ENCODE assay signal across 8 cellular contexts in the genomic region with DNA sequence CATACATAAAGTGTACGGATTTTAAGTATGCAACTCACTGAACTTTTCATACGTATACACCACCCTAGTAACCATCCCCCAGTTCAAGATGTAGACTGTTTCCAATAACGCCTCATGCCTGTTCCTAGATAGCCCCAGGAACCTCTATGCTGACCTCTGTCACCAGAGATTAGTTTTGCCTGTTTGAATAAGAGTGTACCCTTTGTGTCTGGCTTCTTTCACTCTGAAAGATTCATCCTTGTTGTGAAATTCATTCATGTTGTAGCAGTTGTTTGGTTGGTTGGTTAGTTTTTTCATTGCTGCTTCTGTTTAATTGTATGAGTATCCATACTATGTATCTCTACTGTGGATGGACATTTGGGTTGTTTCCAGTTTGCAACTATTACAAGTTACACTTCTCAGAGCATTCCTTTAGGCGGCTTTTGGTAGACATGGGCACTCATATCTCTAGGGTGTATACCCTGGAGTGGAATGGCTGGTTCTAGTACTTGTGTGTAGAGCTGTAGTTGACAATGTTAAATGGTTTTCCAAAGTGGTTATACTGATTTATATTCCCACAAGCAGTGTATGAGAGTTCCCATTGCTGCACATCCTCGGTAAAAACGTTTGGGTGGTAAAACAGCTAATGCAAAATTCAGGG.
DNase-seq lines count a peak whose midpoint lies in the region; TF ChIP-seq lines count a peak whose summit lies in the region.

No MANE protein-coding gene starts in this region.

- peak overlapping the region; percentile 95 for H3K4me2 ChIP-seq in OCI-LY1 (ENCODE audit: low read length)

- H3K27me3 ChIP-seq in OCI-LY1 (ENCODE audit: insufficient read depth, low read length) (no peaks in the 10 kb centered on the region), neutrophil (no peaks in the 10 kb centered on the region)

- peaks cover 2% of the 10 kb centered on the region; the same call in 1 of the 2 replicates for H3F3A ChIP-seq in OCI-LY1 (ENCODE audit: insufficient read depth, low read length)

- DNase-seq in NCI-H510A treated with DMSO at 0.1 percent for 48 hours (lab: John Stamatoyannopoulos, UW) (peak; percentile 32), NCI-H510A (lab: John Stamatoyannopoulos, UW) (no peak), choroid plexus epithelial cell (ENCODE audit: low read depth) (peak; percentile 9), Ammon's horn (ENCODE audit: low spot score) (no peak), SKM-1 (lab: John Stamatoyannopoulos, UW; ENCODE audit: unreplicated experiment) (no peak), medulla oblongata (ENCODE audit: extremely low spot score) (no peak)

- H4K20me1 ChIP-seq in OCI-LY1 (ENCODE audit: insufficient read depth, low read length) = no peaks in the 10 kb centered on the region

- no peak for TF ChIP-seq CTCF in OCI-LY1 (IDR thresholded peaks at IDR 0.05; ENCODE audit: low read length)
- no peak for TF ChIP-seq CTCF in choroid plexus epithelial cell (conservative IDR thresholded peaks at IDR 0.05; ENCODE audit: low read depth, low read length)
- no peak for TF ChIP-seq CTCF in neutrophil (IDR thresholded peaks at IDR 0.05)

- H2AFZ ChIP-seq in OCI-LY1 (ENCODE audit: low read length) = no peak overlapping the region

- peaks cover 52% of the 10 kb centered on the region for H3K79me2 ChIP-seq in OCI-LY1 (ENCODE audit: insufficient read depth, low read length)

- H3K36me3 ChIP-seq in OCI-LY1 (ENCODE audit: insufficient read depth, low read length) = 0 out of 2 replicates have a peak, but pooled peaks cover 4% of the 10 kb centered on the region
- no peaks in the 10 kb centered on the region for H3K36me3 ChIP-seq in neutrophil

- H3K27ac ChIP-seq in OCI-LY1 (ENCODE audit: low read depth, low read length, poor library complexity, severe bottlenecking) (peak overlapping the region; percentile 96), neutrophil (peak overlapping the region; percentile 88)

- H3K9ac ChIP-seq in OCI-LY1 (ENCODE audit: low read length) = peak overlapping the region; percentile 96

- peaks cover 74% of the 10 kb centered on the region for H3K4me1 ChIP-seq in OCI-LY1 (ENCODE audit: insufficient read depth, low read length, severe bottlenecking)
- H3K4me1 ChIP-seq in neutrophil (ENCODE audit: control insufficient read depth in 1 of 2, insufficient read depth in 1 of 2, low read depth in 1 of 2, low read length in 1 of 2) = peaks cover 48 to 55% of the 10 kb centered on the region in 2 experiments

- H3K9me3 ChIP-seq in OCI-LY1 (ENCODE audit: low read length) (no peaks in the 10 kb centered on the region), neutrophil (no peaks in the 10 kb centered on the region)

- H3K9me2 ChIP-seq in OCI-LY1 (ENCODE audit: low read depth, low read length) = no peaks in the 10 kb centered on the region

- H3K4me3 ChIP-seq in OCI-LY1 (ENCODE audit: low read depth, low read length, poor library complexity, severe bottlenecking) (peak overlapping the region; percentile 86), choroid plexus epithelial cell (ENCODE audit: low read depth, low read length) (no peak overlapping the region), neutrophil (ENCODE audit: low read depth in 1 of 2, low read length in 1 of 2) (peak overlapping the region; percentile 92 to 98)

Comparison
In these comparisons a context has a peak if more than half of its experiments do, and no peak if none do; other contexts are left out.
1. DNase-seq: peak in NCI-H510A treated with DMSO at 0.1 percent for 48 hours (single experiment) and choroid plexus epithelial cell (single experiment); none in NCI-H510A (single experiment), Ammon's horn (single experiment), SKM-1 (single experiment) and medulla oblongata (single experiment).